In the genomic region with DNA sequence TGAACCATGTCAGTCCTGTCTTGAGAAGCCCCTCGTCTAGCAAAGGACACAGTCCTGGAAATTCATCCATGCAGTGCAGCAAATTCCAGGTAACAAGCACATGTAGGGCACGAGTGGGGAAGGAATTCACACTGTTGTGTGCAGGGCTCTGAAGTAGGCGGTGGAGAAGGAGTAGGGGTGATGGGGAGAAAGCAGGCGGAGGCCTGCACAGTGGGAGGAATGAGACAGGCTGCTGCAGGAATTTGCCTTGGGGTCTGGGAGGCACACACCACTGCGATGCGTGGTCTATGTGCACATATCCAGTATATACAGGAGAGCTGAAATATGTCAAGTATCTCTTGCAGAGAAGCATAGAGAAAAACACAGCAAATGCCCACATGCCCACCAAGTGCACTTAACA, we compare ENCODE assay signal across 28 cellular contexts.
"Had no signal": no experiment of that assay in that cellular context is flagged by ENCODE, and none has a peak within 500 bp of the region (broad histone marks: within the 10 kb centered on the region; RNA-seq: fewer than 3 reads in every experiment).

No MANE protein-coding gene starts in this region.

- DNase-seq: activated B cell treated with CpG ODN at 0.5 μM for 24 hours; activated CD4-positive, alpha-beta T cell treated with anti-CD3 and anti-CD28 coated beads for 48 hours; activated CD4-positive, alpha-beta T cell treated with anti-CD3 and anti-CD28 coated beads, Interleukin-2, amount 50 U/mL, for 1 hour; activated CD4-positive, alpha-beta T cell treated with anti-CD3 and anti-CD28 coated beads, Interleukin-2, amount 50 U/mL, for 48 hours; activated CD8-positive, alpha-beta memory T cell treated with anti-CD3 and anti-CD28 coated beads, Interleukin-2, amount 10 ng/mL, durations not matched to agents 7 days and 5 days; activated CD8-positive, alpha-beta memory T cell treated with anti-CD3 and anti-CD28 coated beads, Interleukin-2, amount 50 U/mL, for 4 hours; activated CD8-positive, alpha-beta T cell treated with anti-CD3 and anti-CD28 coated beads, Interleukin-2, amount 10 ng/mL, durations not matched to agents 7 days and 5 days; activated effector memory CD4-positive, alpha-beta T cell treated with anti-CD3 and anti-CD28 coated beads, Interleukin-2, amount 50 U/mL, for 16 hours; activated naive CD4-positive, alpha-beta T cell treated with anti-CD3 and anti-CD28 coated beads for 36 hours; activated naive CD8-positive, alpha-beta T cell treated with anti-CD3 and anti-CD28 coated beads, Interleukin-2, amount 10 ng/mL, durations not matched to agents 7 days and 5 days; activated T-cell treated with anti-CD3 and anti-CD28 coated beads, Interleukin-2, amount 50 U/mL, for 1 hour; activated T-cell treated with anti-CD3 and anti-CD28 coated beads, Interleukin-2, amount 50 U/mL, for 48 hours; central memory CD4-positive, alpha-beta T cell; cerebellar nuclear complex; cortex of kidney; dermis blood vessel endothelial cell; effector CD8-positive, alpha-beta T cell; foreskin fibroblast; T-helper 1 cell; T-helper 17 cell; T1000; WERI-Rb-1 had no signal

- H3K36me3 ChIP-seq: ascending aorta, breast epithelium, cardiac muscle cell, WERI-Rb-1 had no signal

- ATAC-seq: activated CD4-positive, CD25-positive, alpha-beta regulatory T cell treated with anti-CD3 and anti-CD28 coated beads, Interleukin-2, amount 50 U/mL, for 24 hours; activated CD8-positive, alpha-beta memory T cell treated with anti-CD3 and anti-CD28 coated beads, Interleukin-2, amount 10 ng/mL, durations not matched to agents 7 days and 5 days; activated CD8-positive, alpha-beta T cell treated with anti-CD3 and anti-CD28 coated beads, Interleukin-2, amount 10 ng/mL, durations not matched to agents 7 days and 5 days; activated naive CD4-positive, alpha-beta T cell treated with anti-CD3 and anti-CD28 coated beads, Interleukin-2, amount 50 U/mL, for 72 hours; T-helper 17 cell had no signal

- H3K27me3 ChIP-seq: ascending aorta, cardiac muscle cell had no signal

- H3K4me1 ChIP-seq: ascending aorta, breast epithelium had no signal

- H3K4me3 ChIP-seq: ascending aorta, breast epithelium, cardiac muscle cell had no signal

- H3K9me3 ChIP-seq: ascending aorta had no signal

- H3K27ac ChIP-seq: ascending aorta, breast epithelium, cardiac muscle cell, epithelial cell of prostate, WERI-Rb-1 had no signal
